8 cellular contexts compared by ENCODE assay signal in the genomic region with DNA sequence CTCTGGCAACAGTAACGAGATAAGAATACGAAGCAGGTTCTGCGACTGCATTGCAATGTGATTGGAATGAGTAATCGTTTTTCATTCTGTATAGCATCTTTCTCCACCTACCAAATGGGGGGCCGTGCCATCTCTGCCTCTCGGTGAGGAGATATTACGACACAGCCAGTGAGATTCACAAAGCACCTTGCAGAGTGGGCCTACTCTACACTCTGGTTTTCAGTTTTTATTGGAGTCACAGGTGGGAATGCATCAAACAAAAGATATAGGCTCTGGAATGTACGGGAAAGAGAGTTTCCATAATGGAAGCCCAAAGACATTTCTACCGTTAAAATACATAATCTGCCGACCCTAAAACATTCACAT. TPM values are rescaled to one million over a fixed set of nuclear protein-coding genes. Genes with fewer than 3 reads are reported as not detected.
A peak's percentile ranks its signal among the peaks of the same experiment; 100 is the strongest.
DNase-seq lines count a peak whose midpoint lies in the region; ATAC-seq, FAIRE-seq and TF ChIP-seq lines count a peak whose summit lies in the region.

No MANE protein-coding gene starts in this region.

- peak overlapping the region; percentile 63 for H3K9ac ChIP-seq in Karpas-422 (ENCODE audit: low read length)
- peak overlapping the region; percentile 84 for H3K9ac ChIP-seq in skeletal muscle satellite cell (ENCODE audit: low read depth, low read length)

- peaks cover 23% of the 10 kb centered on the region for H3K4me1 Mint-ChIP-seq in activated T-helper 2 cell treated with anti-CD3 and anti-CD28 coated beads, Interferon-gamma antibody, Interleukin-2, Interleukin-4, amounts not matched to agents 10 μg/mL and 5 μg/mL and 100 μg/mL, durations not matched to agents 14 hours and 24 hours and 36 hours (ENCODE audit: low read depth)

- peak overlapping the region; percentile 91 for H2AFZ ChIP-seq in Karpas-422 (ENCODE audit: low read length)

- H3K27ac ChIP-seq in Karpas-422 (ENCODE audit: low read length), result no peak overlapping the region
- H3K27ac ChIP-seq in left ventricle myocardium inferior (replicated peaks), result peak overlapping the region; percentile 94

- intact Hi-C loops in activated T-helper 2 cell treated with anti-CD3 and anti-CD28 coated beads, Interferon-gamma antibody, Interleukin-2, Interleukin-4, amounts not matched to agents 10 μg/mL and 5 μg/mL and 100 μg/mL, durations not matched to agents 14 hours and 24 hours and 36 hours (cut with micrococcal nuclease), result loop anchor here (1.0 kb wide), 1 partner anchor 10 kb away; a partner anchor contains a TSS
- intact Hi-C loops in left ventricle myocardium inferior (cut with micrococcal nuclease), result no loop called here

- no peaks in the 10 kb centered on the region for H3K9me2 ChIP-seq in Karpas-422 (replicated peaks; ENCODE audit: insufficient read depth, low read length)

- H3K27me3 ChIP-seq in Karpas-422 (ENCODE audit: low read length), result no peaks in the 10 kb centered on the region
- no peaks in the 10 kb centered on the region for H3K27me3 ChIP-seq in left ventricle myocardium inferior (ENCODE audit: low read depth)
- no peaks in the 10 kb centered on the region for H3K27me3 ChIP-seq in skeletal muscle satellite cell (ENCODE audit: control insufficient read depth, insufficient read depth, low read length)

- FAIRE-seq in GM12891 (lab: Jason Lieb, UNC), result peak; percentile 5

- H3K4me3 Mint-ChIP-seq in activated T-helper 2 cell treated with anti-CD3 and anti-CD28 coated beads, Interferon-gamma antibody, Interleukin-2, Interleukin-4, amounts not matched to agents 10 μg/mL and 5 μg/mL and 100 μg/mL, durations not matched to agents 14 hours and 24 hours and 36 hours (ENCODE audit: low read depth), result peak overlapping the region; percentile 89

- H3K79me2 ChIP-seq in Karpas-422 (ENCODE audit: low read length), result peaks cover 44% of the 10 kb centered on the region

- H3K36me3 ChIP-seq in Karpas-422 (ENCODE audit: insufficient read depth, low read length), result no peaks in the 10 kb centered on the region
- no peaks in the 10 kb centered on the region for H3K36me3 ChIP-seq in left ventricle myocardium inferior
- H3K36me3 ChIP-seq in skeletal muscle satellite cell (ENCODE audit: insufficient read depth, low read length), result no peaks in the 10 kb centered on the region

- no peak for DNase-seq in GM12891 (ENCODE audit: insufficient read length, low spot score)
- DNase-seq in Karpas-422, result peak; percentile 63
- no peak for DNase-seq in activated T-helper 2 cell treated with anti-CD3 and anti-CD28 coated beads, Interferon-gamma antibody, Interleukin-2, Interleukin-4, amounts not matched to agents 10 μg/mL and 5 μg/mL and 100 μg/mL, durations not matched to agents 14 hours and 24 hours and 36 hours (ENCODE audit: low spot score)
- DNase-seq in left ventricle myocardium inferior, result no peak

- peak overlapping the region; percentile 86 for H3K27ac Mint-ChIP-seq in activated T-helper 2 cell treated with anti-CD3 and anti-CD28 coated beads, Interferon-gamma antibody, Interleukin-2, Interleukin-4, amounts not matched to agents 10 μg/mL and 5 μg/mL and 100 μg/mL, durations not matched to agents 14 hours and 24 hours and 36 hours

- no peaks in the 10 kb centered on the region for H3K36me3 Mint-ChIP-seq in activated T-helper 2 cell treated with anti-CD3 and anti-CD28 coated beads, Interferon-gamma antibody, Interleukin-2, Interleukin-4, amounts not matched to agents 10 μg/mL and 5 μg/mL and 100 μg/mL, durations not matched to agents 14 hours and 24 hours and 36 hours (ENCODE audit: low read depth)

- H3K4me3 ChIP-seq in Karpas-422 (ENCODE audit: low read length), result peak overlapping the region; percentile 84
- peak overlapping the region; percentile 81 for H3K4me3 ChIP-seq in left ventricle myocardium inferior
- peak overlapping the region; percentile 85 for H3K4me3 ChIP-seq in skeletal muscle satellite cell (ENCODE audit: low read length)

- no peaks in the 10 kb centered on the region for H3K9me3 Mint-ChIP-seq in activated T-helper 2 cell treated with anti-CD3 and anti-CD28 coated beads, Interferon-gamma antibody, Interleukin-2, Interleukin-4, amounts not matched to agents 10 μg/mL and 5 μg/mL and 100 μg/mL, durations not matched to agents 14 hours and 24 hours and 36 hours

- no peak for TF ChIP-seq POLR2A in GM12891 (IDR thresholded peaks at IDR 0.05; ENCODE audit: low read depth, low read length)

- peaks cover 6% of the 10 kb centered on the region for H3K27me3 Mint-ChIP-seq in activated T-helper 2 cell treated with anti-CD3 and anti-CD28 coated beads, Interferon-gamma antibody, Interleukin-2, Interleukin-4, amounts not matched to agents 10 μg/mL and 5 μg/mL and 100 μg/mL, durations not matched to agents 14 hours and 24 hours and 36 hours (ENCODE audit: low read depth)

- ATAC-seq in GM19463 (IDR thresholded peaks at IDR 0.05; ENCODE audit: unreplicated experiment), result no peak
- no peak for ATAC-seq in HG02870 (IDR thresholded peaks at IDR 0.05; ENCODE audit: unreplicated experiment)
- no peak for ATAC-seq in HG03565 (IDR thresholded peaks at IDR 0.05; ENCODE audit: unreplicated experiment)

- peaks cover 18% of the 10 kb centered on the region for H3K4me1 ChIP-seq in Karpas-422 (ENCODE audit: low read length)
- peaks cover 44% of the 10 kb centered on the region for H3K4me1 ChIP-seq in left ventricle myocardium inferior
- peaks cover 26% of the 10 kb centered on the region for H3K4me1 ChIP-seq in skeletal muscle satellite cell (ENCODE audit: control insufficient read depth, insufficient read depth, low read length)

- peaks cover 5% of the 10 kb centered on the region; the same call in 1 of the 2 replicates for H4K20me1 ChIP-seq in Karpas-422 (ENCODE audit: insufficient read depth, low read depth, low read length)

- H3K4me2 ChIP-seq in Karpas-422 (ENCODE audit: low read depth, low read length, poor library complexity, severe bottlenecking) (peak overlapping the region; percentile 77), skeletal muscle satellite cell (ENCODE audit: low read length) (peak overlapping the region; percentile 87)

- TF ChIP-seq CTCF in left ventricle myocardium inferior (IDR thresholded peaks at IDR 0.05; ENCODE audit: borderline replicate concordance), result no peak

- H3K9me3 ChIP-seq in Karpas-422 (ENCODE audit: low read length) (no peaks in the 10 kb centered on the region), left ventricle myocardium inferior (replicated peaks) (no peaks in the 10 kb centered on the region), skeletal muscle satellite cell (replicated peaks; ENCODE audit: low read length) (no peaks in the 10 kb centered on the region)

TF ChIP-seq in GM12891, 5 proteins besides CTCF, POLR2A, EP300 and RAD21:
- no peak for TF ChIP-seq TAF1 (IDR thresholded peaks at IDR 0.05; ENCODE audit: low read depth, low read length)
- TF ChIP-seq SPI1 (IDR thresholded peaks at IDR 0.05; ENCODE audit: low read depth, low read length), result no peak
- TF ChIP-seq POU2F2 (IDR thresholded peaks at IDR 0.05; ENCODE audit: low read depth, low read length), result no peak
- TF ChIP-seq PAX5 (IDR thresholded peaks at IDR 0.05; ENCODE audit: insufficient read depth, low read length, severe bottlenecking), result no peak
- TF ChIP-seq POLR2AphosphoS5 (IDR thresholded peaks at IDR 0.05; ENCODE audit: low read depth, low read length), result no peak

RNA-seq across cellular contexts. Expression of a gene that starts 0.5 kb away (rescaled TPM):
- 33.7 TPM for polyA plus RNA-seq in GM12891 (2012; ENCODE audit: low read depth, missing spikeins)
- 89.1 and 118 TPM in 2 replicates for total RNA-seq in Karpas-422 (2014; rRNA removed; shearing (Covaris generic); ENCODE audit: low replicate concordance)
- 61.1 and 64.1 TPM in 2 replicates for total RNA-seq in activated T-helper 2 cell treated with anti-CD3 and anti-CD28 coated beads, Interferon-gamma antibody, Interleukin-2, Interleukin-4, amounts not matched to agents 10 μg/mL and 5 μg/mL and 100 μg/mL, durations not matched to agents 14 hours and 24 hours and 36 hours
- 45.0 TPM for total RNA-seq in left ventricle myocardium inferior
- total RNA-seq in skeletal muscle satellite cell (2012; rRNA removed), result 57.9 and 63.1 TPM in 2 replicates

RNA-seq across cellular contexts. Expression of a gene that starts 9.6 kb away (rescaled TPM):
- polyA plus RNA-seq in GM12891 (2012; ENCODE audit: low read depth, missing spikeins), result 8.0 TPM
- 29.5 and 35.9 TPM in 2 replicates for total RNA-seq in Karpas-422 (2014; rRNA removed; shearing (Covaris generic); ENCODE audit: low replicate concordance)
- 38.6 and 38.8 TPM in 2 replicates for total RNA-seq in activated T-helper 2 cell treated with anti-CD3 and anti-CD28 coated beads, Interferon-gamma antibody, Interleukin-2, Interleukin-4, amounts not matched to agents 10 μg/mL and 5 μg/mL and 100 μg/mL, durations not matched to agents 14 hours and 24 hours and 36 hours
- 13.4 TPM for total RNA-seq in left ventricle myocardium inferior
- 119 and 152 TPM in 2 replicates for total RNA-seq in skeletal muscle satellite cell (2012; rRNA removed)
